Comparison of ENCODE assay signal across 8 cellular contexts in genomic region chr20:47502271-47502730, GRCh38. TPM values are rescaled to one million over a fixed set of nuclear protein-coding genes. Genes with fewer than 3 reads are reported as not detected.
DNase-seq lines count a peak whose midpoint lies in the region; ATAC-seq, FAIRE-seq and TF ChIP-seq lines count a peak whose summit lies in the region.

No MANE protein-coding gene starts in this region.

- no peak for TF ChIP-seq CTCF in H1 (IDR thresholded peaks at IDR 0.05; ENCODE audit: control extremely low read depth in 1 of 3, insufficient read depth in 1 of 3, low read depth in 1 of 3, low read length in 3 of 3)

- H3K4me3 ChIP-seq in H1 (ENCODE audit: extremely low read depth in 1 of 4, insufficient read depth in 2 of 4, low read depth in 3 of 4, low read length in 4 of 4) (peak overlapping the region; percentile 74 to 89 (median 84)), aorta (ENCODE audit: low read length in 2 of 2) (peak overlapping the region; percentile 86 to 96)

- no peak for FAIRE-seq in H1 (lab: Jason Lieb, UNC)

- intact Hi-C loops in aorta (cut with DNase I): loop anchor here (5.0 to 10.0 kb wide), 5 partner anchors 35 to 120 kb away; no protein-coding TSS in a partner anchor

- peak overlapping the region; percentile 98 to 99 (median 99) for H3K4me3 Mint-ChIP-seq in T-cell

- peak overlapping the region; percentile 77 to 79 for H3K4me2 ChIP-seq in H1 (ENCODE audit: insufficient read depth in 1 of 2, low read depth in 2 of 2, low read length in 2 of 2)

- peaks cover 2% of the 10 kb centered on the region for H3K36me3 Mint-ChIP-seq in T-cell

- no peak overlapping the region for H2BK12ac ChIP-seq in H1 (ENCODE audit: low read depth, low read length)

- H2BK15ac ChIP-seq in H1 (ENCODE audit: low read length): no peak overlapping the region

- H3K27ac ChIP-seq in H1 (ENCODE audit: low read depth, low read length): peak overlapping the region; percentile 60; the same call in 1 of the 2 replicates
- peak overlapping the region; percentile 32 to 44 for H3K27ac ChIP-seq in aorta (ENCODE audit: low read depth in 1 of 2, low read length in 2 of 2)

- no peak overlapping the region for H2BK120ac ChIP-seq in H1 (replicated peaks; ENCODE audit: low read depth, low read length)

- H3K9me3 Mint-ChIP-seq in T-cell: no peaks in the 10 kb centered on the region

- 0% methylated on average over 9 of the region's 21 CpGs; no CpG with 5 or more reads in 1 of the 2 experiments for whole genome bisulfite sequencing in H1 (ENCODE audit: extremely low coverage in 1 of 2, insufficient coverage in 1 of 2, insufficient read length in 1 of 2, insufficient replicate concordance in 2 of 2, low coverage in 1 of 2, low lambda C conversion rate in 2 of 2, missing lambda C conversion rate in 1 of 2), 2 experiments
- 0 to 1% methylated on average over 12 to 21 of the region's 21 CpGs for WGBS in aorta, 2 donors

- peaks cover 50 to 53% (median 51%) of the 10 kb centered on the region in 3 donors for H3K4me1 Mint-ChIP-seq in T-cell

- H3K14ac ChIP-seq in H1 (ENCODE audit: insufficient read length): no peak overlapping the region

- POLR2A ChIA-PET in T-cell (lab: Charles Lee): interaction anchor here (0.6 to 1.2 kb wide), 8 partner anchors 9 to 147 kb away, joined by 3 to 11 read pairs (median 4); no protein-coding TSS in a partner anchor
- POLR2A ChIA-PET in H1 (lab: Charles Lee; ENCODE audit: partially characterized antibody): interaction anchor here (0.6 to 5.0 kb wide), 17 partner anchors 9 to 308 kb away, joined by 3 to 32 read pairs (median 4); no protein-coding TSS in a partner anchor

- H3K9me3 ChIP-seq in H1 (ENCODE audit: insufficient read depth in 2 of 2, low read depth in 1 of 2, low read length in 1 of 2) (no peaks in the 10 kb centered on the region), aorta (ENCODE audit: control insufficient read depth, low read length) (no peaks in the 10 kb centered on the region)

- H4K20me1 ChIP-seq in H1 (replicated peaks in 1 of 2; ENCODE audit: control insufficient read depth in 1 of 2, insufficient read depth in 2 of 2, low read length in 2 of 2): peaks cover 0 to 2% of the 10 kb centered on the region in 2 experiments

- no peak overlapping the region for H3K4ac ChIP-seq in H1 (replicated peaks; ENCODE audit: insufficient read length, low read depth, low read length)

- no peak overlapping the region for H3K18ac ChIP-seq in H1 (ENCODE audit: extremely low read depth, low read length)

- peak; percentile 13 for DNase-seq in A172 (ENCODE audit: low spot score)
- DNase-seq in T-cell: peak in 14 of 34 experiments; percentile 3 to 32 (median 15)
- DNase-seq in H1 (ENCODE audit: low read depth in 1 of 2, low spot score in 2 of 2): peak in 1 of 2 experiments; percentile 59
- peak; percentile 20 for DNase-seq in myocyte (ENCODE audit: low read depth)
- DNase-seq in aorta: peak in 1 of 2 donors; percentile 55
- DNase-seq in KBM-7: no peak

- no peak overlapping the region; the same call in 1 of the 2 replicates for H2BK5ac ChIP-seq in H1 (ENCODE audit: low read depth, low read length)

- peak overlapping the region; percentile 56 for H3K56ac ChIP-seq in H1 (replicated peaks; ENCODE audit: insufficient read length, low read depth, low read length)

- H2AK5ac ChIP-seq in H1 (ENCODE audit: low read depth, low read length): no peak overlapping the region

- H3K27me3 ChIP-seq in H1 (replicated peaks in 1 of 4; ENCODE audit: control insufficient read depth in 3 of 4, extremely low read depth in 1 of 4, insufficient read depth in 3 of 4, low read length in 3 of 4): no peaks in the 10 kb centered on the region
- no peaks in the 10 kb centered on the region for H3K27me3 ChIP-seq in aorta (ENCODE audit: control insufficient read depth in 1 of 2, insufficient read depth in 2 of 2, low read length in 1 of 2)

- CTCF ChIA-PET in T-cell (lab: Charles Lee): interaction anchor here in 1 of 2 donors (0.7 to 1.8 kb wide), 7 partner anchors 10 to 228 kb away, joined by 3 to 6 read pairs (median 4); partner anchors contain the start of gene ZMYND8
- CTCF ChIA-PET in H1 (lab: Charles Lee; ENCODE audit: partially characterized antibody): interaction anchor here (0.6 to 3.2 kb wide), 7 partner anchors 9 to 146 kb away, joined by 3 to 16 read pairs (median 3); partner anchors contain the start of gene ZMYND8

- no peak overlapping the region for H4K8ac ChIP-seq in H1 (ENCODE audit: extremely low read depth, insufficient read depth, low read length)

- H3K23ac ChIP-seq in H1 (ENCODE audit: insufficient read length): no peak overlapping the region

- H3K23me2 ChIP-seq in H1 (ENCODE audit: low read depth, low read length): peaks cover 4% of the 10 kb centered on the region; the same call in 1 of the 2 replicates

- H3K36me3 ChIP-seq in H1 (ENCODE audit: control insufficient read depth in 2 of 4, insufficient read depth in 4 of 4, low read length in 3 of 4) (no peaks in the 10 kb centered on the region), aorta (ENCODE audit: control insufficient read depth in 1 of 2, insufficient read depth in 2 of 2, low read length in 1 of 2) (no peaks in the 10 kb centered on the region)

- no peak; a peak in 1 of 3 replicates for TF ChIP-seq POLR2A in H1 (IDR thresholded peaks at IDR 0.05; ENCODE audit: control extremely low read depth in 1 of 2, low read depth in 2 of 2, low read length in 2 of 2)

- peak overlapping the region; percentile 42 to 95 (median 72); a peak in 6 of 7 replicates for H3K9ac ChIP-seq in H1 (replicated peaks in 1 of 4; ENCODE audit: extremely low read depth in 1 of 4, low read depth in 3 of 4, low read length in 3 of 4)

- no peak overlapping the region for H2BK20ac ChIP-seq in H1 (ENCODE audit: low read length)

- in situ Hi-C loops in KBM-7 (cut with MboI; ENCODE audit: low pct_unique_long_range_greater_than_20kb, low sequenced_read_pairs): no loop called here

- H3K4me1 ChIP-seq in H1 (replicated peaks in 1 of 4; ENCODE audit: control insufficient read depth in 3 of 4, insufficient read depth in 4 of 4, low read length in 3 of 4) (peaks cover 0 to 9% (median 4%) of the 10 kb centered on the region in 4 experiments; a peak in 4 of 7 replicates), aorta (ENCODE audit: control insufficient read depth in 1 of 2, insufficient read depth in 2 of 2, low read length in 2 of 2) (no peaks in the 10 kb centered on the region)

- H3K79me2 ChIP-seq in H1 (ENCODE audit: control insufficient read depth in 1 of 2, insufficient read depth in 2 of 2, low read length in 2 of 2): peaks cover 0 to 49% of the 10 kb centered on the region in 2 experiments; a peak in 2 of 4 replicates

- ATAC-seq in GM19023 (IDR thresholded peaks at IDR 0.05; ENCODE audit: unreplicated experiment): peak; percentile 8
- ATAC-seq in T-cell (replicated peaks in 1 of 4): peak; percentile 4 to 14 (median 10)
- peak; percentile 45 for ATAC-seq in aorta (ENCODE audit: low FRiP score)
- ATAC-seq in GM21515 (IDR thresholded peaks at IDR 0.05; ENCODE audit: unreplicated experiment): no peak

- H4K5ac ChIP-seq in H1 (ENCODE audit: insufficient read length, low read depth, low read length): no peak overlapping the region

- H3K27me3 Mint-ChIP-seq in T-cell: no peaks in the 10 kb centered on the region

- TF ChIP-seq RAD21 in H1 (IDR thresholded peaks at IDR 0.05 in 1 of 2, conservative IDR thresholded peaks at IDR 0.05 in 1 of 2; ENCODE audit: low read depth in 2 of 2, low read length in 2 of 2): no peak

- H2AFZ ChIP-seq in H1 (ENCODE audit: low read length): no peak overlapping the region

- H3K79me1 ChIP-seq in H1 (ENCODE audit: low read depth, low read length): no peaks in the 10 kb centered on the region; the same call in 1 of the 2 replicates

- no peak for TF ChIP-seq EP300 in H1 (IDR thresholded peaks at IDR 0.05; ENCODE audit: borderline replicate concordance in 1 of 2, low read depth in 2 of 2, low read length in 2 of 2)

- no peak overlapping the region for H4K91ac ChIP-seq in H1 (replicated peaks; ENCODE audit: insufficient read length, low read length)

- peak overlapping the region; percentile 93 for H3K27ac Mint-ChIP-seq in T-cell

TF ChIP-seq in H1, 55 proteins besides CTCF, POLR2A, EP300 and RAD21:
- no peak for TF ChIP-seq KDM4A (IDR thresholded peaks at IDR 0.05; ENCODE audit: low read depth, low read length, severe bottlenecking)
- TF ChIP-seq BACH1 (IDR thresholded peaks at IDR 0.05; ENCODE audit: low read length): no peak
- TF ChIP-seq POLR2AphosphoS5 (IDR thresholded peaks at IDR 0.05; ENCODE audit: low read depth, low read length): no peak
- 0 out of 4 replicates have a peak, but pooled peaks of 1 of the 2 experiments have one; percentile 24 for TF ChIP-seq HDAC2 (IDR thresholded peaks at IDR 0.05; ENCODE audit: borderline replicate concordance in 1 of 2, low read depth in 2 of 2, low read length in 2 of 2)
- no peak for TF ChIP-seq GABPA (IDR thresholded peaks at IDR 0.05; ENCODE audit: borderline replicate concordance, insufficient read depth, low read length)
- TF ChIP-seq YY1 (IDR thresholded peaks at IDR 0.05; ENCODE audit: low read depth, low read length): no peak
- TF ChIP-seq SUZ12 (IDR thresholded peaks at IDR 0.05; ENCODE audit: low read length): no peak
- no peak for TF ChIP-seq SIRT6 (IDR thresholded peaks at IDR 0.05; ENCODE audit: low read length)

RNA-seq across cellular contexts. Expression of gene NCOA3, which starts 0.6 kb away (rescaled TPM):
- total RNA-seq in A172 (2014; rRNA removed; shearing (Covaris generic)): 14.9 and 15.8 TPM in 2 replicates
- 10 to 100 TPM; 64.4 to 89.2 (median 68.9) TPM for total RNA-seq in T-cell
- 21.1 and 24.7 TPM in 2 replicates for total RNA-seq in H1 (2021; fragmentation: NEBNext Ultra II Directional; extraction: Animal tissue kit (Norgen Biotek cat#: 25700))
- polyA plus RNA-seq in H1 (2011; rRNA removed): 6.7 and 7.9 TPM in 2 replicates
- 10.4 TPM for polyA plus RNA-seq in H1 (2011; cell fraction: cytosol; rRNA removed)
- 14.1 TPM for polyA plus RNA-seq in H1 (2011; cell fraction: nucleus; rRNA removed)
- 6.9 to 12.3 TPM (median 9.0 TPM) in 4 replicates for polyA plus RNA-seq in H1 (2012, experiment 1 of 2)
- 0.51 TPM for polyA plus RNA-seq in H1 (2012, experiment 2 of 2)
- polyA plus RNA-seq in H1 (2013, experiment 1 of 2): 10.1 TPM
- 10.3 TPM for polyA plus RNA-seq in H1 (2013, experiment 2 of 2)
- 34.1 and 42.0 TPM in 2 replicates for polyA minus RNA-seq in H1 (2011; rRNA and poly(A)+ RNA removed)
- polyA minus RNA-seq in H1 (2011; cell fraction: cytosol; rRNA and poly(A)+ RNA removed): 18.4 TPM
- 29.2 TPM for polyA minus RNA-seq in H1 (2011; cell fraction: nucleus; rRNA and poly(A)+ RNA removed)
- 10.4 and 13.6 TPM in 2 replicates for total RNA-seq in myocyte
- polyA plus RNA-seq in myocyte (2012): 5.8 TPM
- 10 to 100 TPM; 42.6 to 53.7 TPM for total RNA-seq in aorta
- polyA plus RNA-seq in aorta: 10 to 100 TPM in 1 of 2 donors, 1 to 10 TPM in 1; 4.8 to 12.7 TPM
